ENCODE assay signal across 8 cellular contexts in genomic region chr7:2099036-2099957, GRCh38.
A peak's percentile ranks its signal among the peaks of the same experiment; 100 is the strongest.
DNase-seq lines count a peak whose midpoint lies in the region; ATAC-seq and TF ChIP-seq lines count a peak whose summit lies in the region.
"Had no signal": no experiment of that assay in that cellular context is flagged by ENCODE, and none has a peak within 500 bp of the region (broad histone marks: within the 10 kb centered on the region; RNA-seq: fewer than 3 reads in every experiment).

No MANE protein-coding gene starts in this region.

- no peak overlapping the region for H3K27ac Mint-ChIP-seq in progenitor cell of endocrine pancreas

- H3K9me3 ChIP-seq in OCI-LY3 (ENCODE audit: insufficient read depth, low read length) (no peaks in the 10 kb centered on the region), adipocyte (ENCODE audit: control insufficient read depth, low read length) (no peaks in the 10 kb centered on the region)

- peaks cover 3% of the 10 kb centered on the region for H3K36me3 Mint-ChIP-seq in progenitor cell of endocrine pancreas (ENCODE audit: insufficient read depth)

- H2AFZ ChIP-seq in OCI-LY3 (ENCODE audit: low read depth, low read length) = no peak overlapping the region

- ATAC-seq in GM18861 (IDR thresholded peaks at IDR 0.05; ENCODE audit: unreplicated experiment) (peak; percentile 35), GM18873 (IDR thresholded peaks at IDR 0.05; ENCODE audit: low FRiP score, unreplicated experiment) (no peak)
- ATAC-seq: right cardiac atrium had no signal

- H3K9me3 Mint-ChIP-seq in progenitor cell of endocrine pancreas (ENCODE audit: low read depth) = no peaks in the 10 kb centered on the region

- DNase-seq in adipocyte (ENCODE audit: low read depth) (peak; percentile 58), epidermal melanocyte (ENCODE audit: insufficient read length, low spot score) (no peak), progenitor cell of endocrine pancreas (ENCODE audit: low spot score, unreplicated experiment) (no peak)
- DNase-seq in stimulated activated CD4-positive, alpha-beta T cell treated with anti-CD3 and anti-CD28 coated beads, Interleukin-4, amount 100 ng/mL, for 4 hours = peak; percentile 20 to 57
- DNase-seq: right cardiac atrium had no signal

- H3K79me2 ChIP-seq in OCI-LY3 (ENCODE audit: low read length) = peaks cover 8% of the 10 kb centered on the region; the same call in 1 of the 2 replicates

- H3K4me3 Mint-ChIP-seq in progenitor cell of endocrine pancreas (ENCODE audit: low read depth) = no peak overlapping the region

- peak overlapping the region; percentile 87 for H3K4me2 ChIP-seq in OCI-LY3 (ENCODE audit: low read length)

- H3K27me3 Mint-ChIP-seq in progenitor cell of endocrine pancreas = no peaks in the 10 kb centered on the region

- TF ChIP-seq CTCF in OCI-LY3 (IDR thresholded peaks at IDR 0.05; ENCODE audit: low read depth, low read length) (peak; percentile 28; the same call in 1 of the 2 replicates), progenitor cell of endocrine pancreas (IDR thresholded peaks at IDR 0.05; ENCODE audit: unreplicated experiment) (no peak)

- H3K4me3 ChIP-seq in OCI-LY3 (ENCODE audit: low read length) (peak overlapping the region; percentile 42), adipocyte (ENCODE audit: low read length) (no peak overlapping the region)

- H3K36me3 ChIP-seq in OCI-LY3 (replicated peaks; ENCODE audit: low read depth, low read length) = no peaks in the 10 kb centered on the region
- no peaks in the 10 kb centered on the region for H3K36me3 ChIP-seq in adipocyte (ENCODE audit: control insufficient read depth, insufficient read depth, low read length, severe bottlenecking)

- H3K4me1 ChIP-seq in OCI-LY3 (ENCODE audit: low read length) = peaks cover 34% of the 10 kb centered on the region
- H3K4me1 ChIP-seq in adipocyte (ENCODE audit: control insufficient read depth, insufficient read depth, low read length) = peaks cover 25% of the 10 kb centered on the region

- H3K9ac ChIP-seq in OCI-LY3 (ENCODE audit: low read length) (peak overlapping the region; percentile 43; the same call in 1 of the 2 replicates), adipocyte (ENCODE audit: low read length) (peak overlapping the region; percentile 23)

- H3K4me1 Mint-ChIP-seq in progenitor cell of endocrine pancreas (ENCODE audit: low read depth) = peaks cover 16% of the 10 kb centered on the region

- no peaks in the 10 kb centered on the region for H3K27me3 ChIP-seq in OCI-LY3 (ENCODE audit: low read depth, low read length)
- no peaks in the 10 kb centered on the region for H3K27me3 ChIP-seq in adipocyte (replicated peaks; ENCODE audit: control insufficient read depth, insufficient read depth, low read length)

- 0 out of 2 replicates have a peak, but pooled peaks cover 4% of the 10 kb centered on the region for H4K20me1 ChIP-seq in OCI-LY3 (ENCODE audit: insufficient read depth, low read length)

- H3K27ac ChIP-seq in OCI-LY3 (ENCODE audit: low read length) = peak overlapping the region; percentile 77

Comparison
In these comparisons a context has a peak if more than half of its experiments do, and no peak if none do; other contexts are left out.
1. DNase-seq: peak in adipocyte (single experiment) and stimulated activated CD4-positive, alpha-beta T cell treated with anti-CD3 and anti-CD28 coated beads, Interleukin-4, amount 100 ng/mL, for 4 hours (2 of 2); none in epidermal melanocyte (single experiment) and progenitor cell of endocrine pancreas (single experiment).